In the genomic region with DNA sequence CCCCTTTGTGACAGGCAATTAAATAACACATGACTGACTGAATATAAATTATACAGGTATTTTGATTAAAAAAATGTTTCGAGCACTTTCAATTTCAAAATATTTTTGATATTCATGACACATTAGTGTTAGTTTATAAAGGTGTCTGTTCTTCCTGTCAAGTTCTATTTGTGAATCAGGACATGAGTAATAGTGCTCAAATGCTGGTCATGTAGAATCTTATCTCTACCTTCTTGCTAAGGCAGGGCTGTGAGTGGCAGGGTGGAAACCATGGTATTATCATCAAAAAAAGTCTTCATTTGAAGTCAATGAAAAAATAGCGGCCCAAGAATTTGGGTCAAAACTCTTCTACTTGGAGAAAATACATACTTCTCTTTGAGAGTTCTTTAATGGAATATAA, we compare ENCODE assay signal across 23 cellular contexts.
"Had no signal": no experiment of that assay in that cellular context is flagged by ENCODE, and none has a peak within 500 bp of the region (broad histone marks: within the 10 kb centered on the region; RNA-seq: fewer than 3 reads in every experiment).

No MANE protein-coding gene starts in this region.

- H3K4me3 ChIP-seq: adrenal gland, breast epithelium had no signal

- H3K27me3 ChIP-seq: adrenal gland, breast epithelium had no signal

- ATAC-seq: activated CD4-positive, CD25-positive, alpha-beta regulatory T cell treated with anti-CD3 and anti-CD28 coated beads, Interleukin-2, amount 50 U/mL, for 24 hours; activated CD8-positive, alpha-beta T cell treated with anti-CD3 and anti-CD28 coated beads for 36 hours; activated T-cell treated with anti-CD3 and anti-CD28 coated beads, Interleukin-2, amount 50 U/mL, for 72 hours; Panc1 had no signal

- DNase-seq: activated CD4-positive, alpha-beta T cell treated with anti-CD3 and anti-CD28 coated beads for 4 hours; activated CD8-positive, alpha-beta memory T cell treated with anti-CD3 and anti-CD28 coated beads, Interleukin-2, amount 50 U/mL, for 4 hours; activated CD8-positive, alpha-beta T cell treated with anti-CD3 and anti-CD28 coated beads for 36 hours; activated gamma-delta T cell treated with Interleukin-2 at 50 U/mL for 16 hours; activated naive CD4-positive, alpha-beta T cell treated with anti-CD3 and anti-CD28 coated beads, Interleukin-2, amount 50 U/mL, for 16 hours; activated naive CD8-positive, alpha-beta T cell treated with anti-CD3 and anti-CD28 coated beads, Interleukin-2, amount 10 ng/mL, durations not matched to agents 7 days and 5 days; activated T-cell treated with anti-CD3 and anti-CD28 coated beads, Interleukin-2, amount 50 U/mL, for 72 hours; adrenal gland; aorta; central memory CD4-positive, alpha-beta T cell; NCI-H1105 treated with DMSO at 0.1 percent for 48 hours; NCI-H1436 treated with DMSO at 0.1 percent for 48 hours; NCI-H187 treated with DMSO at 0.1 percent for 48 hours; NCI-H2081 treated with DMSO at 0.1 percent for 48 hours; NCI-H2227 treated with DMSO at 0.1 percent for 48 hours; NCI-H526; NCI-H774; RPMI8226; SHP77 had no signal

- H3K36me3 ChIP-seq: adrenal gland, breast epithelium had no signal

- H3K9me3 ChIP-seq: adrenal gland, breast epithelium had no signal

- H3K27ac ChIP-seq: adrenal gland, breast epithelium, KMS-11 had no signal

- H3K4me1 ChIP-seq: adrenal gland, breast epithelium had no signal
